Comparison of ENCODE assay signal across 14 cellular contexts in the genomic region with DNA sequence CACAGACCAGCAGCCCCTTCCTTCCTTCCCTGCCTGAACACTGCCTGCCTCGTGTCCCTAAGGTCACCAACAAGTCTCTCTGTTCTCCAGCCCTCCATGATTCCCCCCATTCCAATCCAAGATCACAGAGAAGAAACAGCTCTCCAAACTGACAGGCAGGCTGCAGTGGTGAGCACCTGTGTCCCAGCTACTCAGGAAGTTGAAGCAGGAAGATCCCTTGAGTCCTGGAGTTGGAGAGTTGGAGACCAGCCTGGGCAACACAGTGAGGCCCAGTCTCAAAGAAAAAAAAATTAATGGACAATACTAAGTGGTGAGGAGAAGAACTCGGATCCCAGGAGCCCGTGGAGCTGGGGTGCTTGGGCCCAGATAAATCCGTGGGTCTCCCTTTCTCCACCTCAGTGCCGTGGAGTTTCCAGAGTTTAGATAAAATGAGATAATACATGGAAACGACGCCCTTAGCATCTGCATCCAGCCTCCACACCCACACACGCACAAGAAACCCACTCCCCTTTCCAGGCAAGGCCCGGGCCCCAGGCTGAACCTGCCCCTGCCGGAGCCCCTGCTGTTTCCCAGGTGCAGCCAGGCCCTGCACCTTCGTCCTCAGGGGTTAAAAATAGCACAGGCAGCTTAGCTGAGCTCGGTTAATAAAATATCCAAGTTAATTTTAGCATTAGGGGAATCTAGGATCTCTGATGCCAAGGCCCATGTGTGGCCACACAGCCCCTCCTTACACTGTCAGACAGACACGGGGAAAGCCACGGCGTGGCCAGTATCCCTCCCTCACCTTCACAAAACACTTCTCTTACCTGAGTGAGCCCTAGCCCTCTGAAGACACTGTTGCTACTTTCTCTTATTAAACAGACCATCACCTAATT. TPM values are rescaled to one million over a fixed set of nuclear protein-coding genes. Genes with fewer than 3 reads are reported as not detected.
DNase-seq lines count a peak whose midpoint lies in the region; ATAC-seq and TF ChIP-seq lines count a peak whose summit lies in the region.
"Had no signal": no experiment of that assay in that cellular context is flagged by ENCODE, and none has a peak within 500 bp of the region (broad histone marks: within the 10 kb centered on the region; RNA-seq: fewer than 3 reads in every experiment).

No MANE protein-coding gene starts in this region.

- intact Hi-C loops in Right ventricle myocardium superior (cut with DNase I) (no loop called here), left cardiac atrium (cut with DNase I) (no loop called here), vagina (cut with DNase I) (no loop called here)

- H3K27ac ChIP-seq in brain microvascular endothelial cell (peak overlapping the region; percentile 96), muscle layer of duodenum (ENCODE audit: low read length) (peak overlapping the region; percentile 81), vagina (peak overlapping the region; percentile 90)
- H3K27ac ChIP-seq: C4-2B had no signal

- TF ChIP-seq POLR2A in vagina (IDR thresholded peaks at IDR 0.05): no peak

- H3K4me3 ChIP-seq in brain microvascular endothelial cell (ENCODE audit: low read depth, low read length) (peak overlapping the region; percentile 39), muscle layer of duodenum (ENCODE audit: low read depth in 1 of 2, low read length in 2 of 2) (peak overlapping the region in 1 of 2 donors; percentile 45), vagina (peak overlapping the region in 1 of 2 donors; percentile 40)
- H3K4me3 ChIP-seq: pancreas had no signal

- H3K9me3 ChIP-seq in muscle layer of duodenum (ENCODE audit: control insufficient read depth in 1 of 2, low read length in 2 of 2): no peaks in the 10 kb centered on the region
- H3K9me3 ChIP-seq in vagina: no peaks in the 10 kb centered on the region
- H3K9me3 ChIP-seq: pancreas had no signal

- DNase-seq in Right ventricle myocardium superior (no peak), left cardiac atrium (no peak), brain microvascular endothelial cell (no peak), vagina (ENCODE audit: extremely low spot score in 2 of 2) (no peak), NAMALWA (ENCODE audit: low spot score) (no peak), C1 segment of cervical spinal cord (lab: John Stamatoyannopoulos, UW) (no peak)
- no peak for DNase-seq in stimulated activated CD4-positive, alpha-beta T cell treated with anti-CD3 and anti-CD28 coated beads, Interleukin-4, amount 100 ng/mL, for 4 hours
- DNase-seq: anterior cingulate cortex, NCI-H524, T1000 had no signal

- peaks cover 0 to 49% of the 10 kb centered on the region in 2 donors for H3K4me1 ChIP-seq in muscle layer of duodenum (ENCODE audit: control insufficient read depth in 1 of 2, insufficient read depth in 2 of 2, low read length in 2 of 2)
- peaks cover 82% of the 10 kb centered on the region for H3K4me1 ChIP-seq in vagina

- in situ Hi-C loops in brain microvascular endothelial cell (cut with HindIII; ENCODE audit: low pct_ligation_motif_present, low sequenced_read_pairs): no loop called here

- peak; percentile 7 for TF ChIP-seq CTCF in brain microvascular endothelial cell (IDR thresholded peaks at IDR 0.05; ENCODE audit: low read depth, low read length, missing control alignments)
- TF ChIP-seq CTCF in vagina (IDR thresholded peaks at IDR 0.05): no peak

- H3K27me3 ChIP-seq in brain microvascular endothelial cell (replicated peaks) (no peaks in the 10 kb centered on the region), muscle layer of duodenum (ENCODE audit: low read depth, low read length) (no peaks in the 10 kb centered on the region), vagina (no peaks in the 10 kb centered on the region)
- H3K27me3 ChIP-seq: pancreas had no signal

- ATAC-seq in Right ventricle myocardium superior (ENCODE audit: poor library complexity): peak; percentile 31
- ATAC-seq in left cardiac atrium: no peak
- ATAC-seq: pancreas had no signal

- H3K36me3 ChIP-seq in brain microvascular endothelial cell (replicated peaks) (peaks cover 4% of the 10 kb centered on the region), muscle layer of duodenum (ENCODE audit: control insufficient read depth in 1 of 2, insufficient read depth in 2 of 2, low read length in 2 of 2) (no peaks in the 10 kb centered on the region), vagina (no peaks in the 10 kb centered on the region)
- H3K36me3 ChIP-seq: pancreas had no signal

RNA-seq across cellular contexts. Expression of a gene that starts 4.7 kb away (rescaled TPM):
- total RNA-seq in Right ventricle myocardium superior: 11.2 TPM
- total RNA-seq in left cardiac atrium: 10 to 100 TPM; 19.9 to 20.1 TPM
- 19.6 TPM for total RNA-seq in vagina

RNA-seq across cellular contexts. Expression of a gene that starts 51.3 kb away (rescaled TPM):
- total RNA-seq in Right ventricle myocardium superior: not detected
- not detected for total RNA-seq in left cardiac atrium
- total RNA-seq in vagina: not detected
- total RNA-seq: glomerular endothelial cell had no signal
